Comparison of ENCODE assay signal across 8 cellular contexts in the genomic region with DNA sequence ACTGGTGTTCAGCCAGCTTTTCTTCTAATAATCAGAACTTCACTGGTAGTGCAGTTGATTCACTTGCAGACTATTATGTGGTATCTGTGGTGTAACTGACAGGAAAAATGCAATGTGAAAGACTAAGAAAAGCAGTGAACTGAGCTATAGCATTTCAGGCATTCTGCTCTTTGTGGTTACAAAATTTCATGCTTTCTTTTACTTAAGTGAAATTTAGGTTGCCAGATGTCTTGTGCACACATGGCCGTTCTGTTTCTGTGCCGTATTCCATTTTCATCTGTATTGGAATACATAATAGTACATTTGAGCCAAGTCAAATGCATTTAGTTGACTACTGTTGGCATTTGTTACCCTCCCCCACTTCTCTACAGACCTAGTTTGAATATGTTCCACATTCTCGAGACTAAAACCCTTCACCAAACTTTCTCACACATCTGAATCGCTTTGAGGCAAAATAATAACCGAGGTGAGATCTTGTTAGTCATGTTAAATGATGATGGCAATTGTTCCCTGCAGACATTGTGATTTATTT. TPM values are rescaled to one million over a fixed set of nuclear protein-coding genes. Genes with fewer than 3 reads are reported as not detected.
A peak's percentile ranks its signal among the peaks of the same experiment; 100 is the strongest.
DNase-seq lines count a peak whose midpoint lies in the region; ATAC-seq and TF ChIP-seq lines count a peak whose summit lies in the region.

No MANE protein-coding gene starts in this region.

- H3K27me3 Mint-ChIP-seq in central memory CD8-positive, alpha-beta T cell = no peaks in the 10 kb centered on the region
- peaks cover 4% of the 10 kb centered on the region for H3K27me3 Mint-ChIP-seq in nephron progenitor cell (ENCODE audit: low read depth, poor library complexity)

- no peaks in the 10 kb centered on the region for H3K36me3 Mint-ChIP-seq in central memory CD8-positive, alpha-beta T cell (ENCODE audit: insufficient read depth)
- no peaks in the 10 kb centered on the region for H3K36me3 Mint-ChIP-seq in nephron progenitor cell (ENCODE audit: low read depth)

- DNase-seq in GM03348 (ENCODE audit: low spot score) = peak; percentile 27
- no peak for DNase-seq in central memory CD8-positive, alpha-beta T cell (ENCODE audit: low spot score in 2 of 2)
- no peak for DNase-seq in thyroid gland
- no peak for DNase-seq in nephron progenitor cell
- DNase-seq in HT-29 (ENCODE audit: low spot score) = no peak
- DNase-seq in stimulated activated CD8-positive, alpha-beta memory T cell treated with anti-CD3 and anti-CD28 coated beads, Interleukin-4, amount 100 ng/mL, for 48 hours = no peak

- H4K20me1 ChIP-seq in KMS-11 (ENCODE audit: insufficient read depth) = no peaks in the 10 kb centered on the region

- TF ChIP-seq CTCF in KMS-11 (conservative IDR thresholded peaks at IDR 0.05; ENCODE audit: low read depth, low read length) (no peak), thyroid gland (IDR thresholded peaks at IDR 0.05) (no peak), nephron progenitor cell (IDR thresholded peaks at IDR 0.05) (no peak)

- ATAC-seq in GM21619 (IDR thresholded peaks at IDR 0.05; ENCODE audit: unreplicated experiment) = peak; percentile 84
- peak; percentile 80 for ATAC-seq in central memory CD8-positive, alpha-beta T cell (replicated peaks; ENCODE audit: extremely low read depth, poor library complexity, severe bottlenecking)

- H3K9ac ChIP-seq in KMS-11 = no peak overlapping the region

- H3K4me3 ChIP-seq in KMS-11 (IDR thresholded peaks at IDR 0.05; ENCODE audit: insufficient read depth, low read depth, low read length) = no peak overlapping the region
- H3K4me3 ChIP-seq in thyroid gland (replicated peaks in 1 of 3) = no peak overlapping the region

- peaks cover 3% of the 10 kb centered on the region for H3K9me3 Mint-ChIP-seq in central memory CD8-positive, alpha-beta T cell
- peaks cover 18% of the 10 kb centered on the region for H3K9me3 Mint-ChIP-seq in nephron progenitor cell

- TF ChIP-seq POLR2A in thyroid gland (IDR thresholded peaks at IDR 0.05) = no peak

- H3K4me3 Mint-ChIP-seq in central memory CD8-positive, alpha-beta T cell = peak overlapping the region; percentile 56
- H3K4me3 Mint-ChIP-seq in nephron progenitor cell = no peak overlapping the region

- H3K36me3 ChIP-seq in KMS-11 (ENCODE audit: insufficient read depth) = no peaks in the 10 kb centered on the region
- H3K36me3 ChIP-seq in thyroid gland = no peaks in the 10 kb centered on the region

- H3K27ac ChIP-seq in KMS-11 = peak overlapping the region; percentile 56; the same call in 1 of the 2 replicates
- no peak overlapping the region for H3K27ac ChIP-seq in thyroid gland

- peaks cover 23% of the 10 kb centered on the region for H3K4me1 Mint-ChIP-seq in central memory CD8-positive, alpha-beta T cell
- H3K4me1 Mint-ChIP-seq in nephron progenitor cell = peaks cover 10% of the 10 kb centered on the region

- no peaks in the 10 kb centered on the region for H3K79me2 ChIP-seq in KMS-11 (ENCODE audit: insufficient read depth, low read depth)

- no peaks in the 10 kb centered on the region for H3K27me3 ChIP-seq in KMS-11 (ENCODE audit: insufficient read depth, low read depth)
- H3K27me3 ChIP-seq in thyroid gland = no peaks in the 10 kb centered on the region

- intact Hi-C loops in thyroid gland (cut with DNase I) = no loop called here

- H3K4me2 ChIP-seq in KMS-11 = peak overlapping the region; percentile 71

- no peaks in the 10 kb centered on the region for H3K9me3 ChIP-seq in thyroid gland

- H3K4me1 ChIP-seq in KMS-11 (ENCODE audit: low read depth, poor library complexity, severe bottlenecking) = peaks cover 47% of the 10 kb centered on the region
- no peaks in the 10 kb centered on the region for H3K4me1 ChIP-seq in thyroid gland

- no peak overlapping the region for H2AFZ ChIP-seq in KMS-11 (ENCODE audit: low read depth)

- H3K27ac Mint-ChIP-seq in central memory CD8-positive, alpha-beta T cell (ENCODE audit: low read depth) = peak overlapping the region; percentile 42
- H3K27ac Mint-ChIP-seq in nephron progenitor cell = no peak overlapping the region

- 52 to 63% methylated on average over 5 of the region's 5 CpGs for WGBS in thyroid gland, 2 donors

RNA-seq across cellular contexts. Expression of gene RTL3, which starts 8.2 kb away (rescaled TPM):
- under 1 TPM in 1 of 4 donors, not detected in 3; 0.54 TPM for total RNA-seq in thyroid gland
- not detected in 2 replicates for total RNA-seq in HT-29 (2014; rRNA removed; shearing (Covaris generic))
